Comparison of ENCODE assay signal across 26 cellular contexts in genomic region chrX:105662248-105662647, GRCh38.
"Had no signal": no experiment of that assay in that cellular context is flagged by ENCODE, and none has a peak within 500 bp of the region (broad histone marks: within the 10 kb centered on the region; RNA-seq: fewer than 3 reads in every experiment).

No MANE protein-coding gene starts in this region.

- H3K36me3 ChIP-seq: colonic mucosa, esophagus muscularis mucosa, heart right ventricle, left lung, prostate gland, right atrium auricular region, stomach, thyroid gland had no signal

- H3K9me3 Mint-ChIP-seq: dendritic cell treated with granulocyte-macrophage colony-stimulating factor and Interleukin-4, amounts not matched to agents 40 ng/mL and 50 ng/mL, for 4 days had no signal

- H3K36me3 Mint-ChIP-seq: naive thymus-derived CD4-positive, alpha-beta T cell; stimulated activated effector memory CD8-positive, alpha-beta T cell treated with anti-CD3 and anti-CD28 coated beads, Interleukin-12 subunit alpha, Interleukin-12 subunit beta, amount 100 ng/mL, for 72 hours had no signal

- ATAC-seq: heart right ventricle; left cardiac atrium; left lung; naive thymus-derived CD4-positive, alpha-beta T cell; sciatic nerve; stimulated activated effector memory CD8-positive, alpha-beta T cell treated with anti-CD3 and anti-CD28 coated beads, Interleukin-12 subunit alpha, Interleukin-12 subunit beta, amount 100 ng/mL, for 72 hours had no signal

- H3K27me3 Mint-ChIP-seq: dendritic cell treated with granulocyte-macrophage colony-stimulating factor and Interleukin-4, amounts not matched to agents 40 ng/mL and 50 ng/mL, for 4 days; naive thymus-derived CD4-positive, alpha-beta T cell had no signal

- H3K4me3 ChIP-seq: colonic mucosa, esophagus muscularis mucosa, heart right ventricle, left lung, prostate gland, right atrium auricular region, stomach, thyroid gland had no signal

- H3K27ac ChIP-seq: colonic mucosa, esophagus muscularis mucosa, heart right ventricle, left lung, prostate gland, right atrium auricular region, stomach, thyroid gland had no signal

- H3K27ac Mint-ChIP-seq: dendritic cell treated with granulocyte-macrophage colony-stimulating factor and Interleukin-4, amounts not matched to agents 40 ng/mL and 50 ng/mL, for 4 days; endodermal cell; naive thymus-derived CD4-positive, alpha-beta T cell; nephron; stimulated activated effector memory CD8-positive, alpha-beta T cell treated with anti-CD3 and anti-CD28 coated beads, Interleukin-12 subunit alpha, Interleukin-12 subunit beta, amount 100 ng/mL, for 72 hours had no signal

- H3K27me3 ChIP-seq: colonic mucosa, esophagus muscularis mucosa, right atrium auricular region, stomach, thyroid gland had no signal

- H3K4me3 Mint-ChIP-seq: dendritic cell treated with granulocyte-macrophage colony-stimulating factor and Interleukin-4, amounts not matched to agents 40 ng/mL and 50 ng/mL, for 4 days; endodermal cell; naive thymus-derived CD4-positive, alpha-beta T cell; nephron; stimulated activated effector memory CD8-positive, alpha-beta T cell treated with anti-CD3 and anti-CD28 coated beads, Interleukin-12 subunit alpha, Interleukin-12 subunit beta, amount 100 ng/mL, for 72 hours had no signal

- DNase-seq: colonic mucosa; effector CD8-positive, alpha-beta T cell; endodermal cell; foreskin melanocyte; glutamatergic neuron; heart right ventricle; hippocampal formation; left cardiac atrium; left lung; mesendoderm; midbrain; naive thymus-derived CD4-positive, alpha-beta T cell; nucleus accumbens; stimulated activated CD4-positive, alpha-beta T cell treated with anti-CD3 and anti-CD28 coated beads, Interleukin-2, amount 100 ng/mL, for 24 hours; stimulated activated CD4-positive, alpha-beta T cell treated with anti-CD3 and anti-CD28 coated beads, Interleukin-4, amount 100 ng/mL, for 24 hours; stimulated activated naive CD4-positive, alpha-beta T cell treated with Interleukin-2 at 50 U/mL for 16 hours; stomach; thyroid gland had no signal

- H3K4me1 ChIP-seq: colonic mucosa, esophagus muscularis mucosa, heart right ventricle, left lung, prostate gland, right atrium auricular region, stomach, thyroid gland had no signal

- H3K4me1 Mint-ChIP-seq: endodermal cell; naive thymus-derived CD4-positive, alpha-beta T cell; nephron; stimulated activated effector memory CD8-positive, alpha-beta T cell treated with anti-CD3 and anti-CD28 coated beads, Interleukin-12 subunit alpha, Interleukin-12 subunit beta, amount 100 ng/mL, for 72 hours had no signal

- FAIRE-seq: islet of Langerhans had no signal

- H3K9me3 ChIP-seq: colonic mucosa, esophagus muscularis mucosa, heart right ventricle, left lung, prostate gland, right atrium auricular region, stomach, thyroid gland had no signal
